ENCODE assay signal across 2 cellular contexts in genomic region chr9:35350827-35351549, GRCh38.
TF ChIP-seq lines count a peak whose summit lies in the region.

No MANE protein-coding gene starts in this region.

TF ChIP-seq in SK-N-SH, 30 proteins besides CTCF, POLR2A, EP300 and RAD21 (continued from another document):
- TF ChIP-seq ZBTB33 (IDR thresholded peaks at IDR 0.05; ENCODE audit: borderline replicate concordance, low read depth): no peak
- no peak for TF ChIP-seq MAX (IDR thresholded peaks at IDR 0.05; ENCODE audit: low read depth)
- no peak for TF ChIP-seq SMC3 (IDR thresholded peaks at IDR 0.05; ENCODE audit: low read depth, low read length)
- no peak for TF ChIP-seq YY1 (IDR thresholded peaks at IDR 0.05; ENCODE audit: low read depth)
- no peak for TF ChIP-seq RFX5 (IDR thresholded peaks at IDR 0.05; ENCODE audit: low read length)
- no peak for TF ChIP-seq FOXJ3 (CRISPR knock-in tag; IDR thresholded peaks at IDR 0.05)

TF ChIP-seq in SK-N-SH treated with all-trans-retinoic acid at 6 μM for 48 hours, 23 proteins besides CTCF, POLR2A, EP300 and RAD21 (continued from another document):
- no peak for TF ChIP-seq CSRNP3 (CRISPR knock-in tag; IDR thresholded peaks at IDR 0.05)
- TF ChIP-seq ZC3H10 (CRISPR knock-in tag; IDR thresholded peaks at IDR 0.05): no peak
- TF ChIP-seq ZNF565 (CRISPR knock-in tag; conservative IDR thresholded peaks at IDR 0.05; ENCODE audit: low read depth): no peak
- TF ChIP-seq PPARA (CRISPR knock-in tag; IDR thresholded peaks at IDR 0.05; ENCODE audit: borderline replicate concordance): no peak
- TF ChIP-seq GLIS3 (CRISPR knock-in tag; IDR thresholded peaks at IDR 0.05): no peak
- no peak for TF ChIP-seq TSHZ2 (CRISPR knock-in tag; IDR thresholded peaks at IDR 0.05)
TF ChIP-seq in SK-N-SH treated with all-trans-retinoic acid at 6 μM for 48 hours: peak in this region for 0.
